In genomic region chr22:24591286-24591830, GRCh38 we compare ENCODE assay signal across 2 cellular contexts.
TF ChIP-seq lines count a peak whose summit lies in the region.

No MANE protein-coding gene starts in this region.

TF ChIP-seq in HCT116, 20 proteins besides CTCF, POLR2A, EP300 and RAD21 (continued from another document):
- TF ChIP-seq ATF3 (IDR thresholded peaks at IDR 0.05) = no peak
- no peak for TF ChIP-seq MAX (IDR thresholded peaks at IDR 0.05)
- TF ChIP-seq ZNF274 (IDR thresholded peaks at IDR 0.05; ENCODE audit: low read depth, low read length) = no peak
- no peak for TF ChIP-seq TCF7L2 (IDR thresholded peaks at IDR 0.05; ENCODE audit: borderline replicate concordance, extremely low read depth, insufficient read depth, insufficient read length)
- TF ChIP-seq JUND (IDR thresholded peaks at IDR 0.05) = no peak
- TF ChIP-seq SIN3A (IDR thresholded peaks at IDR 0.05; ENCODE audit: low read depth) = no peak
TF ChIP-seq in HCT116: peak in this region for 0.

TF ChIP-seq in WTC11, 78 proteins besides CTCF, POLR2A, EP300 and RAD21:
- TF ChIP-seq ZNF281 (CRISPR knock-in tag; IDR thresholded peaks at IDR 0.05) = no peak
- no peak for TF ChIP-seq ZMAT4 (CRISPR knock-in tag; IDR thresholded peaks at IDR 0.05)
- TF ChIP-seq SP1 (CRISPR knock-in tag; conservative IDR thresholded peaks at IDR 0.05) = no peak
- no peak for TF ChIP-seq ATF2 (CRISPR knock-in tag; IDR thresholded peaks at IDR 0.05; ENCODE audit: borderline replicate concordance, low read depth)
